8 cellular contexts compared by ENCODE assay signal in the genomic region with DNA sequence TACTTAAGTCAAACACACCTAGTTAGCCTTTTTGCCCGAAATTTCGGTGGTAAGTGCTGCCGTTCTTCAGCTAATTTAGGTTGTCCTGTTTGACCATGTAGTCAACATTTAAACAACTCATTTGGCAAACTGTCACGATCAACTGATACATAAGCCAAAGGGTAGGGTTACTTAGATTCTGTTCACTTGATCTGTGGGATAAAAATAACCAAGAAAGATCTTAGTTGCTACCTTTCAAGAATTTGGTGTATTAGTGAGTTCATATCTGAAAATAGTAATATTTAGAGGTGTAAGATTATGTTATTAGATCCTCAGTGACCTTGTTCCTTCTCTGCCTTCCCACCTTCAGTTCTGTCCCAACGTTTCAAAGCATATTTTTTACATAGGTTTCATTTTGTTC. TPM values are rescaled to one million over a fixed set of nuclear protein-coding genes. Genes with fewer than 3 reads are reported as not detected.
DNase-seq lines count a peak whose midpoint lies in the region; ATAC-seq and TF ChIP-seq lines count a peak whose summit lies in the region.

No MANE protein-coding gene starts in this region.

- peaks cover 68% of the 10 kb centered on the region for H3K79me2 ChIP-seq in SK-N-SH (ENCODE audit: insufficient read depth)

- peaks cover 63% of the 10 kb centered on the region for H3K4me1 Mint-ChIP-seq in activated T-helper 2 cell treated with anti-CD3 and anti-CD28 coated beads, Interferon-gamma antibody, Interleukin-2, Interleukin-4, amounts not matched to agents 10 μg/mL and 5 μg/mL and 100 μg/mL, durations not matched to agents 14 hours and 24 hours and 36 hours (ENCODE audit: low read depth)

- H4K20me1 ChIP-seq in SK-N-SH (ENCODE audit: insufficient read depth), result peaks cover 45% of the 10 kb centered on the region

- H2AFZ ChIP-seq in SK-N-SH (ENCODE audit: low read depth), result no peak overlapping the region

- ATAC-seq in SK-N-SH treated with all-trans-retinoic acid at 6 μM for 48 hours, result no peak

- no peak for TF ChIP-seq POLR2A in spleen (IDR thresholded peaks at IDR 0.05)

- H3K27me3 Mint-ChIP-seq in activated T-helper 2 cell treated with anti-CD3 and anti-CD28 coated beads, Interferon-gamma antibody, Interleukin-2, Interleukin-4, amounts not matched to agents 10 μg/mL and 5 μg/mL and 100 μg/mL, durations not matched to agents 14 hours and 24 hours and 36 hours (ENCODE audit: low read depth), result peaks cover under 1% of the 10 kb centered on the region

- POLR2A ChIA-PET in SK-N-SH (lab: Yijun Ruan, JAX), result no interaction called here

- H3K27ac ChIP-seq in SK-N-SH (ENCODE audit: low read depth in 2 of 2, low read length in 1 of 2) (no peak overlapping the region), iPS-18a (ENCODE audit: low read length) (no peak overlapping the region), spleen (peak overlapping the region in 3 of 8 donors; percentile 5 to 100 (median 100))

- H3K4me3 ChIP-seq in SK-N-SH (ENCODE audit: low read depth in 2 of 2, low read length in 1 of 2) (peak overlapping the region; percentile 81 to 93; a peak in 3 of 4 replicates), iPS-18a (ENCODE audit: low read length) (peak overlapping the region; percentile 98), spleen (peak overlapping the region in 7 of 8 donors; percentile 64 to 93 (median 76))

- H3K9ac ChIP-seq in SK-N-SH, result no peak overlapping the region
- H3K9ac ChIP-seq in iPS-18a (ENCODE audit: low read length), result peak overlapping the region; percentile 97

- H3K4me2 ChIP-seq in SK-N-SH, result peak overlapping the region; percentile 72

- no peaks in the 10 kb centered on the region for H3K9me2 ChIP-seq in SK-N-SH

- no peak for TF ChIP-seq EP300 in SK-N-SH (IDR thresholded peaks at IDR 0.05; ENCODE audit: borderline replicate concordance in 1 of 2, low read depth in 1 of 2, low read length in 1 of 2)

- CTCF ChIA-PET in SK-N-SH (lab: Yijun Ruan, JAX), result interaction anchor here (1.2 kb wide), 1 partner anchor 42 kb away, joined by 4 read pairs; no protein-coding TSS in a partner anchor

- DNase-seq in SK-N-SH (no peak), spleen (no peak), NCI-H2029 (lab: John Stamatoyannopoulos, UW) (no peak), NCI-H774 (lab: John Stamatoyannopoulos, UW) (no peak)
- no peak for DNase-seq in activated T-helper 2 cell treated with anti-CD3 and anti-CD28 coated beads, Interferon-gamma antibody, Interleukin-2, Interleukin-4, amounts not matched to agents 10 μg/mL and 5 μg/mL and 100 μg/mL, durations not matched to agents 14 hours and 24 hours and 36 hours (ENCODE audit: low spot score)
- no peak for DNase-seq in effector CD4-positive, alpha-beta T cell

- no peaks in the 10 kb centered on the region for H3K9me3 Mint-ChIP-seq in activated T-helper 2 cell treated with anti-CD3 and anti-CD28 coated beads, Interferon-gamma antibody, Interleukin-2, Interleukin-4, amounts not matched to agents 10 μg/mL and 5 μg/mL and 100 μg/mL, durations not matched to agents 14 hours and 24 hours and 36 hours

- H3K9me3 ChIP-seq in SK-N-SH (no peaks in the 10 kb centered on the region), iPS-18a (ENCODE audit: control insufficient read depth, low read depth, low read length) (no peaks in the 10 kb centered on the region), spleen (no peaks in the 10 kb centered on the region)

- TF ChIP-seq CTCF in SK-N-SH (IDR thresholded peaks at IDR 0.05) (no peak), spleen (IDR thresholded peaks at IDR 0.05 in 8 of 11, conservative IDR thresholded peaks at IDR 0.05 in 3 of 11) (no peak)

- H3K27ac Mint-ChIP-seq in activated T-helper 2 cell treated with anti-CD3 and anti-CD28 coated beads, Interferon-gamma antibody, Interleukin-2, Interleukin-4, amounts not matched to agents 10 μg/mL and 5 μg/mL and 100 μg/mL, durations not matched to agents 14 hours and 24 hours and 36 hours, result no peak overlapping the region

- TF ChIP-seq RAD21 in SK-N-SH (IDR thresholded peaks at IDR 0.05; ENCODE audit: low read length), result no peak

- intact Hi-C loops in activated T-helper 2 cell treated with anti-CD3 and anti-CD28 coated beads, Interferon-gamma antibody, Interleukin-2, Interleukin-4, amounts not matched to agents 10 μg/mL and 5 μg/mL and 100 μg/mL, durations not matched to agents 14 hours and 24 hours and 36 hours (cut with micrococcal nuclease), result no loop called here
- intact Hi-C loops in spleen (cut with DNase I; ENCODE audit: low total_unique reads), result no loop called here

- peaks cover 6 to 10% of the 10 kb centered on the region in 2 experiments; a peak in 3 of 4 replicates for H3K4me1 ChIP-seq in SK-N-SH (ENCODE audit: control insufficient read depth in 1 of 2, insufficient read depth in 2 of 2, low read depth in 1 of 2, low read length in 1 of 2)
- H3K4me1 ChIP-seq in iPS-18a (ENCODE audit: control insufficient read depth, low read depth, low read length), result peaks cover 36% of the 10 kb centered on the region
- H3K4me1 ChIP-seq in spleen, result peaks cover 47 to 87% (median 76%) of the 10 kb centered on the region in 6 donors

- H3K4me3 Mint-ChIP-seq in activated T-helper 2 cell treated with anti-CD3 and anti-CD28 coated beads, Interferon-gamma antibody, Interleukin-2, Interleukin-4, amounts not matched to agents 10 μg/mL and 5 μg/mL and 100 μg/mL, durations not matched to agents 14 hours and 24 hours and 36 hours (ENCODE audit: low read depth), result peak overlapping the region; percentile 98

- H3F3A ChIP-seq in SK-N-SH (replicated peaks; ENCODE audit: insufficient read depth), result no peaks in the 10 kb centered on the region

- no peaks in the 10 kb centered on the region for H3K27me3 ChIP-seq in SK-N-SH (ENCODE audit: insufficient read depth)
- no peaks in the 10 kb centered on the region for H3K27me3 ChIP-seq in iPS-18a (ENCODE audit: control insufficient read depth, insufficient read depth, low read length)
- H3K27me3 ChIP-seq in spleen (replicated peaks in 1 of 7), result no peaks in the 10 kb centered on the region

- H3K36me3 Mint-ChIP-seq in activated T-helper 2 cell treated with anti-CD3 and anti-CD28 coated beads, Interferon-gamma antibody, Interleukin-2, Interleukin-4, amounts not matched to agents 10 μg/mL and 5 μg/mL and 100 μg/mL, durations not matched to agents 14 hours and 24 hours and 36 hours (ENCODE audit: low read depth), result peaks cover 50% of the 10 kb centered on the region

- H3K36me3 ChIP-seq in SK-N-SH (replicated peaks in 1 of 2; ENCODE audit: control insufficient read depth in 1 of 2, insufficient read depth in 2 of 2, low read length in 1 of 2) (peaks cover 9 to 17% of the 10 kb centered on the region in 2 experiments), iPS-18a (ENCODE audit: control insufficient read depth, low read depth, low read length) (peaks cover 25% of the 10 kb centered on the region), spleen (peaks cover 0 to 40% (median 1%) of the 10 kb centered on the region in 6 donors)

- WGBS in SK-N-SH (ENCODE audit: low lambda C conversion rate), result 76% methylated on average over 5 of the region's 5 CpGs
- 40 to 68% (median 51%) methylated on average over 5 of the region's 5 CpGs for WGBS in spleen, 5 donors

TF ChIP-seq in SK-N-SH, 30 proteins besides CTCF, POLR2A, EP300 and RAD21:
- TF ChIP-seq TCF12 (IDR thresholded peaks at IDR 0.05), result no peak
- no peak for TF ChIP-seq JUND (IDR thresholded peaks at IDR 0.05)
- TF ChIP-seq, protein P1, sequence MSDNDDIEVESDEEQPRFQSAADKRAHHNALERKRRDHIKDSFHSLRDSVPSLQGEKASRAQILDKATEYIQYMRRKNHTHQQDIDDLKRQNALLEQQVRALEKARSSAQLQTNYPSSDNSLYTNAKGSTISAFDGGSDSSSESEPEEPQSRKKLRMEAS (IDR thresholded peaks at IDR 0.05; ENCODE audit: low read depth), result no peak
- TF ChIP-seq NRF1 (IDR thresholded peaks at IDR 0.05; ENCODE audit: low read depth, low read length), result no peak
- no peak for TF ChIP-seq CHD2 (IDR thresholded peaks at IDR 0.05; ENCODE audit: low read length, partially characterized antibody)
- TF ChIP-seq RFX5 (IDR thresholded peaks at IDR 0.05; ENCODE audit: low read length), result no peak
- no peak for TF ChIP-seq YY1 (IDR thresholded peaks at IDR 0.05; ENCODE audit: low read depth)
- TF ChIP-seq MEF2A (IDR thresholded peaks at IDR 0.05; ENCODE audit: borderline replicate concordance, low read depth), result no peak

TF ChIP-seq in SK-N-SH treated with all-trans-retinoic acid at 6 μM for 48 hours, 23 proteins besides CTCF, POLR2A, EP300 and RAD21 (continues in another document):
- TF ChIP-seq, protein P2, sequence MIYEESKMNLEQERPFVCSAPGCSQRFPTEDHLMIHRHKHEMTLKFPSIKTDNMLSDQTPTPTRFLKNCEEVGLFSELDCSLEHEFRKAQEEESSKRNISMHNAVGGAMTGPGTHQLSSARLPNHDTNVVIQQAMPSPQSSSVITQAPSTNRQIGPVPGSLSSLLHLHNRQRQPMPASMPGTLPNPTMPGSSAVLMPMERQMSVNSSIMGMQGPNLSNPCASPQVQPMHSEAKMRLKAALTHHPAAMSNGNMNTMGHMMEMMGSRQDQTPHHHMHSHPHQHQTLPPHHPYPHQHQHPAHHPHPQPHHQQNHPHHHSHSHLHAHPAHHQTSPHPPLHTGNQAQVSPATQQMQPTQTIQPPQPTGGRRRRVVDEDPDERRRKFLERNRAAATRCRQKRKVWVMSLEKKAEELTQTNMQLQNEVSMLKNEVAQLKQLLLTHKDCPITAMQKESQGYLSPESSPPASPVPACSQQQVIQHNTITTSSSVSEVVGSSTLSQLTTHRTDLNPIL (CRISPR knock-in tag; IDR thresholded peaks at IDR 0.05; ENCODE audit: low read depth), result no peak
- TF ChIP-seq SNAI2 (CRISPR knock-in tag; IDR thresholded peaks at IDR 0.05) (no peak), OSR1 (CRISPR knock-in tag; IDR thresholded peaks at IDR 0.05) (no peak), ZNF70 (CRISPR knock-in tag; IDR thresholded peaks at IDR 0.05) (no peak)

RNA-seq across cellular contexts. Expression of a gene that starts 2.0 kb away (rescaled TPM):
- polyA plus RNA-seq in SK-N-SH (2012; rRNA removed) (12.5 and 18.1 TPM in 2 replicates), spleen (10 to 100 TPM; 12.4 to 20.9 (median 13.1) TPM)
- 16.3 and 17.7 TPM in 2 replicates for polyA plus RNA-seq in SK-N-SH (2012; cell fraction: cytosol; rRNA removed)
- 10.6 and 21.8 TPM in 2 replicates for polyA plus RNA-seq in SK-N-SH (2012; cell fraction: nucleus; rRNA removed)
- total RNA-seq in activated T-helper 2 cell treated with anti-CD3 and anti-CD28 coated beads, Interferon-gamma antibody, Interleukin-2, Interleukin-4, amounts not matched to agents 10 μg/mL and 5 μg/mL and 100 μg/mL, durations not matched to agents 14 hours and 24 hours and 36 hours, result 27.2 and 28.1 TPM in 2 replicates
- total RNA-seq in spleen, result 10 to 100 TPM; 48.0 to 78.2 (median 63.1) TPM
